In genomic region chr20:62896526-62896925, GRCh38 we compare ENCODE assay signal across 14 cellular contexts.
"Had no signal": no experiment of that assay in that cellular context is flagged by ENCODE, and none has a peak within 500 bp of the region (broad histone marks: within the 10 kb centered on the region; RNA-seq: fewer than 3 reads in every experiment).

No MANE protein-coding gene starts in this region.

- H3K27ac ChIP-seq: colonic mucosa, esophagus muscularis mucosa, tibial artery, uterus had no signal

- DNase-seq: activated CD4-positive, alpha-beta T cell treated with anti-CD3 and anti-CD28 coated beads, Interleukin-2, amount 50 U/mL, for 4 hours; activated naive CD4-positive, alpha-beta T cell treated with anti-CD3 and anti-CD28 coated beads, Interleukin-2, amount 10 ng/mL, durations not matched to agents 7 days and 5 days; activated T-cell treated with anti-CD3 and anti-CD28 coated beads, Interleukin-2, amount 50 U/mL, for 1 hour; colonic mucosa; hypothalamus; kidney; T-helper 9 cell; tibial artery; uterus had no signal

- H3K4me3 Mint-ChIP-seq: activated naive CD4-positive, alpha-beta T cell treated with anti-CD3 and anti-CD28 coated beads, Interleukin-2, amount 10 ng/mL, durations not matched to agents 7 days and 5 days; natural killer cell treated with Interleukin-12 subunit alpha and Interleukin-12 subunit beta and Interleukin-15 and Interleukin-18, amount 100 ng/mL, for 72 hours; stimulated activated memory B cell treated with anti-CD40 and anti-IgM and Interleukin-4, amounts not matched to agents 10 μg/mL and 1 μg/mL and 100 μg/mL, for 72 hours had no signal

- H3K36me3 ChIP-seq: uterus had no signal

- ATAC-seq: activated CD4-positive, CD25-positive, alpha-beta regulatory T cell treated with anti-CD3 and anti-CD28 coated beads, Interleukin-2, amount 50 U/mL, for 24 hours; natural killer cell treated with Interleukin-12 subunit alpha and Interleukin-12 subunit beta and Interleukin-15 and Interleukin-18, amount 100 ng/mL, for 72 hours; stimulated activated memory B cell treated with anti-CD40 and anti-IgM and Interleukin-4, amounts not matched to agents 10 μg/mL and 1 μg/mL and 100 μg/mL, for 72 hours had no signal

- H3K4me3 ChIP-seq: colonic mucosa, esophagus muscularis mucosa, tibial artery, uterus had no signal

- H3K9me3 ChIP-seq: colonic mucosa, esophagus muscularis mucosa, tibial artery, uterus had no signal

- H3K27me3 Mint-ChIP-seq: natural killer cell treated with Interleukin-12 subunit alpha and Interleukin-12 subunit beta and Interleukin-15 and Interleukin-18, amount 100 ng/mL, for 72 hours; stimulated activated memory B cell treated with anti-CD40 and anti-IgM and Interleukin-4, amounts not matched to agents 10 μg/mL and 1 μg/mL and 100 μg/mL, for 72 hours had no signal

- H3K27ac Mint-ChIP-seq: activated naive CD4-positive, alpha-beta T cell treated with anti-CD3 and anti-CD28 coated beads, Interleukin-2, amount 10 ng/mL, durations not matched to agents 7 days and 5 days; activated T-helper 2 cell treated with anti-CD3 and anti-CD28 coated beads, Interferon-gamma antibody, Interleukin-2, Interleukin-4, amounts not matched to agents 10 μg/mL and 5 μg/mL and 100 μg/mL, durations not matched to agents 14 hours and 24 hours and 36 hours; natural killer cell treated with Interleukin-12 subunit alpha and Interleukin-12 subunit beta and Interleukin-15 and Interleukin-18, amount 100 ng/mL, for 72 hours; stimulated activated memory B cell treated with anti-CD40 and anti-IgM and Interleukin-4, amounts not matched to agents 10 μg/mL and 1 μg/mL and 100 μg/mL, for 72 hours had no signal

- H3K9me3 Mint-ChIP-seq: activated naive CD4-positive, alpha-beta T cell treated with anti-CD3 and anti-CD28 coated beads, Interleukin-2, amount 10 ng/mL, durations not matched to agents 7 days and 5 days; activated T-helper 2 cell treated with anti-CD3 and anti-CD28 coated beads, Interferon-gamma antibody, Interleukin-2, Interleukin-4, amounts not matched to agents 10 μg/mL and 5 μg/mL and 100 μg/mL, durations not matched to agents 14 hours and 24 hours and 36 hours; natural killer cell treated with Interleukin-12 subunit alpha and Interleukin-12 subunit beta and Interleukin-15 and Interleukin-18, amount 100 ng/mL, for 72 hours; stimulated activated memory B cell treated with anti-CD40 and anti-IgM and Interleukin-4, amounts not matched to agents 10 μg/mL and 1 μg/mL and 100 μg/mL, for 72 hours had no signal

- H3K27me3 ChIP-seq: colonic mucosa, esophagus muscularis mucosa, tibial artery, uterus had no signal
